In the genomic region with DNA sequence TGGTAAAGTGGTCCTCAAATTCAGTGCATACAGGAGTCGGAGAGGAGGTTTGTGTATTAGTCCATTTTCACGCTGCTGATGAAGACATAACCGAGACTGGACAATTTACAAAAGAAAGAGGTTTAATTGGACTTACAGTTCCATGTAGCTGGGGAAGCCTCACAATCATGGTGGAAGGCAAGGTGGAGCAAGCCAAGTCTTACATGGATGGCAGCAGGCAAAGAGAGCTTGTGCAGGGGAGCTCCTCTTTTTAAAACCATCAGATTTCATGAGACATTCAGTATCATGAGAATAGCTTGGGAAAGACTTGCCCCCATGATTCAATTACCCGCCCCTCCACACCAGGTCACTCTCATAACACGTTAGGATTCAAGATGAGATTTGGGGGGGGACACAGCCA, we compare ENCODE assay signal across 14 cellular contexts. TPM values are rescaled to one million over a fixed set of nuclear protein-coding genes. Genes with fewer than 3 reads are reported as not detected.
"Had no signal": no experiment of that assay in that cellular context is flagged by ENCODE, and none has a peak within 500 bp of the region (broad histone marks: within the 10 kb centered on the region; RNA-seq: fewer than 3 reads in every experiment).

No MANE protein-coding gene starts in this region.

RNA-seq across cellular contexts. Expression of a gene that starts 51.3 kb away (rescaled TPM):
- total RNA-seq: activated B cell treated with CpG ODN at 0.5 μM for 24 hours; activated CD4-positive, alpha-beta memory T cell treated with anti-CD3 and anti-CD28 coated beads for 36 hours; activated CD4-positive, alpha-beta memory T cell treated with anti-CD3 and anti-CD28 coated beads, Interleukin-2, amount 10 ng/mL, durations not matched to agents 7 days and 5 days; activated CD4-positive, alpha-beta T cell treated with anti-CD3 and anti-CD28 coated beads for 36 hours; activated CD4-positive, alpha-beta T cell treated with anti-CD3 and anti-CD28 coated beads, Interleukin-2, amount 10 ng/mL, durations not matched to agents 24 days and 14 days; activated CD4-positive, alpha-beta T cell treated with anti-CD3 and anti-CD28 coated beads, Interleukin-2, amount 10 ng/mL, durations not matched to agents 7 days and 5 days; activated CD8-positive, alpha-beta memory T cell treated with anti-CD3 and anti-CD28 coated beads for 36 hours; activated CD8-positive, alpha-beta memory T cell treated with anti-CD3 and anti-CD28 coated beads, Interleukin-2, amount 10 ng/mL, durations not matched to agents 7 days and 5 days; activated CD8-positive, alpha-beta T cell treated with anti-CD3 and anti-CD28 coated beads for 36 hours; activated CD8-positive, alpha-beta T cell treated with anti-CD3 and anti-CD28 coated beads, Interleukin-2, amount 10 ng/mL, durations not matched to agents 7 days and 5 days; T-cell; T-helper 1 cell treated with Interleukin-12 subunit alpha and Interleukin-12 subunit beta and Interleukin-4 antibody, amounts not matched to agents 30 ng/mL and 1 ng/mL, for 36 hours; T-helper 17 cell; T-helper 2 cell treated with Interferon-gamma antibody and Interleukin-4, amounts not matched to agents 100 ng/mL and 5 ng/mL, for 36 hours had no signal
